ENCODE assay signal across 1 cellular context in genomic region chr2:30239308-30240161, GRCh38.
TF ChIP-seq lines count a peak whose summit lies in the region.

No MANE protein-coding gene starts in this region.

TF ChIP-seq in GM23338, 12 proteins besides CTCF, POLR2A, EP300 and RAD21 (continued from another document):
- TF ChIP-seq REST (IDR thresholded peaks at IDR 0.05; ENCODE audit: unreplicated experiment) (no peak), ZNF114 (CRISPR knock-in tag; IDR thresholded peaks at IDR 0.05) (no peak), ZNF331 (CRISPR knock-in tag; IDR thresholded peaks at IDR 0.05; ENCODE audit: low read depth) (no peak), CREB1 (CRISPR knock-in tag; IDR thresholded peaks at IDR 0.05; ENCODE audit: low read depth) (no peak)
